ENCODE assay signal across 8 cellular contexts in genomic region chr1:22018583-22019559, GRCh38. TPM values are rescaled to one million over a fixed set of nuclear protein-coding genes. Genes with fewer than 3 reads are reported as not detected.
DNase-seq lines count a peak whose midpoint lies in the region; ATAC-seq and TF ChIP-seq lines count a peak whose summit lies in the region.

No MANE protein-coding gene starts in this region.

- TF ChIP-seq CTCF in GM10266 (IDR thresholded peaks at IDR 0.05; ENCODE audit: control insufficient read depth, insufficient read depth, low read depth, missing control alignments): peak; percentile 40
- peak in 3 of 6 experiments; percentile 9 to 25 (median 16) for TF ChIP-seq CTCF in adrenal gland (IDR thresholded peaks at IDR 0.05)

- H3K36me3 ChIP-seq in adrenal gland (replicated peaks in 1 of 2): no peaks in the 10 kb centered on the region

- WGBS in adrenal gland, 4 donors: 51 to 54% (median 53%) methylated on average over 10 of the region's 10 CpGs

- peak overlapping the region; percentile 71 for H3K4me3 Mint-ChIP-seq in T-helper 17 cell

- no peak overlapping the region for H3K4me3 ChIP-seq in adrenal gland

- intact Hi-C loops in adrenal gland (cut with DNase I) (no loop called here), left colon (cut with DNase I, micrococcal nuclease) (no loop called here)

- peak overlapping the region; percentile 95 for H3K27ac Mint-ChIP-seq in T-helper 17 cell

- H3K9me3 ChIP-seq in T-helper 17 cell (ENCODE audit: control insufficient read depth, low read length, poor library complexity, severe bottlenecking) (no peaks in the 10 kb centered on the region), adrenal gland (replicated peaks in 1 of 3) (no peaks in the 10 kb centered on the region)

- H3K27me3 ChIP-seq in adrenal gland: no peaks in the 10 kb centered on the region

- H3K36me3 Mint-ChIP-seq in T-helper 17 cell (ENCODE audit: low read depth): no peaks in the 10 kb centered on the region

- TF ChIP-seq POLR2A in adrenal gland (IDR thresholded peaks at IDR 0.05): no peak

- H3K27ac ChIP-seq in adrenal gland: peak overlapping the region in 2 of 5 donors; percentile 1 to 69

- H3K4me1 ChIP-seq in adrenal gland (replicated peaks in 1 of 2): peaks cover 0 to 4% of the 10 kb centered on the region in 2 donors

- ATAC-seq in HG03460 (IDR thresholded peaks at IDR 0.05; ENCODE audit: unreplicated experiment) (peak; percentile 76), T-helper 17 cell (peak; percentile 97), left colon (peak; percentile 38)

- H3K4me1 Mint-ChIP-seq in T-helper 17 cell: peaks cover 24% of the 10 kb centered on the region

- DNase-seq in GM10266 (ENCODE audit: extremely low spot score) (peak; percentile 61), T-helper 17 cell (peak in 2 of 3 donors; percentile 47 to 48), adrenal gland (peak in 6 of 7 donors; percentile 50 to 73 (median 57)), left colon (no peak), mucosa of gallbladder (ENCODE audit: low spot score) (no peak), NCI-H1694 treated with DMSO at 0.1 percent for 48 hours (lab: John Stamatoyannopoulos, UW) (no peak)
- peak; percentile 73 for DNase-seq in stimulated activated CD8-positive, alpha-beta memory T cell treated with anti-CD3 and anti-CD28 coated beads, Interleukin-4, amount 100 ng/mL, for 48 hours

- H3K27me3 Mint-ChIP-seq in T-helper 17 cell: no peaks in the 10 kb centered on the region

RNA-seq across cellular contexts. Expression of gene CELA3A, which starts 17.4 kb away (rescaled TPM):
- total RNA-seq in T-helper 17 cell (not detected), adrenal gland (1 to 10 TPM in 3 of 8 donors, not detected in 5; 3.1 to 9.4 (median 9.0) TPM), left colon (1 to 10 TPM; 1.1 to 2.1 TPM), mucosa of gallbladder (25.1 TPM)
- 1 to 10 TPM in 2 of 3 donors, not detected in 1; 1.6 to 2.3 TPM for polyA plus RNA-seq in adrenal gland

RNA-seq across cellular contexts. Expression of gene CDC42, which starts 33.6 kb away (rescaled TPM):
- 100 to 1,000 TPM; 371 to 385 TPM for total RNA-seq in T-helper 17 cell
- 100 to 1,000 TPM; 150 to 240 (median 215) TPM for total RNA-seq in adrenal gland
- polyA plus RNA-seq in adrenal gland: 100 to 1,000 TPM in 1 of 3 donors, 10 to 100 TPM in 2; 69.6 to 279 (median 79.1) TPM
- 100 to 1,000 TPM; 269 to 323 TPM for total RNA-seq in left colon
- total RNA-seq in mucosa of gallbladder: 273 TPM

RNA-seq across cellular contexts. Expression of gene CELA3B, which starts 42.0 kb away (rescaled TPM):
- total RNA-seq in T-helper 17 cell (not detected), adrenal gland (1 to 10 TPM in 2 of 8 donors, under 1 TPM in 1, not detected in 5; 0.84 to 7.0 (median 6.7) TPM), left colon (1 to 10 TPM in 1 of 2 donors, under 1 TPM in 1; 0.76 to 2.0 TPM), mucosa of gallbladder (13.7 TPM)
- polyA plus RNA-seq in adrenal gland: under 1 TPM in 2 of 3 donors, not detected in 1; 0.80 to 0.84 TPM

Comparison
In these comparisons a context has a peak if more than half of its experiments do, and no peak if none do; other contexts are left out.
1. DNase-seq: peak in GM10266 (single experiment), T-helper 17 cell (2 of 3), adrenal gland (6 of 7) and stimulated activated CD8-positive, alpha-beta memory T cell treated with anti-CD3 and anti-CD28 coated beads, Interleukin-4, amount 100 ng/mL, for 48 hours (single experiment); none in left colon (0 of 2), mucosa of gallbladder (single experiment) and NCI-H1694 treated with DMSO at 0.1 percent for 48 hours (single experiment).
2. ATAC-seq: peak in every context shown above with its lines; median percentile 97 in T-helper 17 cell; 76 in HG03460; 38 in left colon.